Comparison of ENCODE assay signal across 8 cellular contexts in the genomic region with DNA sequence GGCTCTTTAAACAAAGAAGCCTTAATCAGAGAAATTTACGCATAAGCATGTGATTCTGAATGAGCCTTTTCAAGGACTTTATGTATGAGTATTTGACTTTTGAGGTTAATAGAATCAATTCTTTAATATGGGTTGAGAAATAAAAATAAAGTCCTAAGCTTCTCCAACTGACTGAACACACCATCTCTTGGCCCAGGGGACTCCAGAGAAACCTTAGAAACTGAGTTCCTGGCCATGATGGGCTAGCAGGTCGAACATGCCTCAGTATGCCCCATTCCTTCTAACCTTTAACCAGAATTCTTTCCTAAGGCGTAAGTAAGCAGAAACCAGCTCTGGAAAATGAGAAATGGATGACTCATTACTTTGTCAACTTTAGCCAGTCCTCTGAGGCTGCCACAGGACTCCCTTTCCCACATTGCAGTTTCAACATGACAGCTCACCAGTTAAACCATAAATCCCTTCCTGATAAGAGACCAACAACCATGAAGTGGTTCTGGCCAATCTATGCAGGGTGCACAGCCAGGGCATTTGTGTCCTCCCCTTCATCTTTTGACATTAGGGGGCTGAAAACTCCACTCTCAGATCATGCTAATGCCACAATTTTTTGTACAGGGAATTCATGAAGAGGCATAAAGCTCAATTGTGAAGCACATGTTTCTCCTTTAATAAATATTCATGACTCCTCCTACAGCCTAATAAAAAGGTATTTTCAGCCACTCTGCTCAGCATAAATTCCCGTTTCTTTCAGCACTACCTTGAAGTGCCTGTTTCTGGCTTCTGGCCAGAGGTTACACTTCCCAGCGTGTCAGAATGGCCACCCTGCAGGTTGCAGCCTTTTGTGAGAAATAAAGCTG. TPM values are rescaled to one million over a fixed set of nuclear protein-coding genes. Genes with fewer than 3 reads are reported as not detected.
A peak's percentile ranks its signal among the peaks of the same experiment; 100 is the strongest.
DNase-seq lines count a peak whose midpoint lies in the region; ATAC-seq and TF ChIP-seq lines count a peak whose summit lies in the region.

No MANE protein-coding gene starts in this region.

- 12 to 21% methylated on average over 5 of the region's 5 CpGs for WGBS in aorta, 2 donors

- peaks cover 1% of the 10 kb centered on the region for H3K9me3 ChIP-seq in aorta (ENCODE audit: control insufficient read depth, low read length)

- H3K27me3 ChIP-seq in aorta (ENCODE audit: control insufficient read depth in 1 of 2, insufficient read depth in 2 of 2, low read length in 1 of 2), result no peaks in the 10 kb centered on the region

- peak overlapping the region; percentile 78 to 79 for H3K27ac ChIP-seq in aorta (ENCODE audit: low read depth in 1 of 2, low read length in 2 of 2)

- ATAC-seq in GM21390 (IDR thresholded peaks at IDR 0.05; ENCODE audit: unreplicated experiment) (peak; percentile 82), aorta (ENCODE audit: low FRiP score) (peak; percentile 87)

- H3K4me1 ChIP-seq in aorta (ENCODE audit: control insufficient read depth in 1 of 2, insufficient read depth in 2 of 2, low read length in 2 of 2), result peaks cover 0 to 2% of the 10 kb centered on the region in 2 donors

- no peak for TF ChIP-seq CTCF in GM20000 (IDR thresholded peaks at IDR 0.05; ENCODE audit: extremely low read depth, missing control alignments)

- intact Hi-C loops in aorta (cut with DNase I), result loop anchor here in 1 of 2 donors (5.0 kb wide), 1 partner anchor 37 kb away; no protein-coding TSS in a partner anchor

- H3K4me3 ChIP-seq in aorta (ENCODE audit: low read length in 2 of 2), result no peak overlapping the region

- peak; percentile 84 for DNase-seq in AG08395 (ENCODE audit: low spot score)
- DNase-seq in NCI-H1417 treated with DMSO at 0.1 percent for 48 hours (lab: John Stamatoyannopoulos, UW), result peak; percentile 43
- peak; percentile 77 for DNase-seq in amniotic stem cell (lab: John Stamatoyannopoulos, UW)
- DNase-seq in left kidney (ENCODE audit: low read depth, low spot score), result peak; percentile 81
- DNase-seq in aorta, result no peak
- no peak for DNase-seq in GM20000 (ENCODE audit: low spot score)
- DNase-seq in pons (ENCODE audit: low spot score), result no peak

- no peaks in the 10 kb centered on the region for H3K36me3 ChIP-seq in aorta (ENCODE audit: control insufficient read depth in 1 of 2, insufficient read depth in 2 of 2, low read length in 1 of 2)

RNA-seq across cellular contexts. Expression of a gene that starts 33.3 kb away (rescaled TPM):
- total RNA-seq in aorta, result 1 to 10 TPM; 3.1 to 9.0 TPM
- polyA plus RNA-seq in aorta, result 1 to 10 TPM in 1 of 2 donors, not detected in 1; 1.6 TPM

Comparison
In these comparisons a context has a peak if more than half of its experiments do, and no peak if none do; other contexts are left out.
1. DNase-seq: peak in AG08395 (single experiment), NCI-H1417 treated with DMSO at 0.1 percent for 48 hours (single experiment), amniotic stem cell (single experiment) and left kidney (single experiment); none in aorta (0 of 2), GM20000 (single experiment) and pons (single experiment).